Comparison of ENCODE assay signal across 1 cellular context in the genomic region with DNA sequence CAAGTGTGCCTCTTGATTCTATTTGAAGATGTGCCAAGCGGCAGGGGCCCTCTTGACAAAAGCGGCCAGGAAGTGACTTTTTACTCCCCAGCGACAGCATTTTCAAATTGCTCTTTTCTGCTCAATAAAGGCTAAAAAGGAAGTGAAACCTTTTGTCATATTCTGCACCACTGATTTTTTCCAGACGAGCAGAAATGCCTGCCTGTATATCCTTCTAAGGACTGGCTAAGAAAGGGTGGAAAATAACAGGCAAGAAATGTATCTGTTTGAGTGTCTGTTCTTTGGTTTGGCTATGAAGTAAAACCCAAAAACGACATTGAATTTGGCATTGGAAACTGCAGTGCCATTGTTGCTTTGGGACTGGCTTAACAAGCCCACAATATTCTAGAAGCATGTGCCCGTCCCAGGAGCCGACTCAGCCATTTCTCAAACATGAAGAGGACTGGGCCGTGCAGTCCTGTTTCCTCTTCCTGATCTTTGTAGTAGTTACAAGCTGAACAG.
TF ChIP-seq lines count a peak whose summit lies in the region.

No MANE protein-coding gene starts in this region.

TF ChIP-seq in GM12878, 131 proteins besides CTCF, POLR2A, EP300 and RAD21 (continued from another document):
- TF ChIP-seq NFYA (IDR thresholded peaks at IDR 0.05; ENCODE audit: borderline replicate concordance, low read depth, low read length) (no peak), SRF (IDR thresholded peaks at IDR 0.05; ENCODE audit: low read depth in 2 of 2, low read length in 2 of 2) (peak in 1 of 2 experiments; percentile 71; a peak in 1 of 4 replicates), SREBF2 (IDR thresholded peaks at IDR 0.05; ENCODE audit: low read length) (no peak), NBN (IDR thresholded peaks at IDR 0.05) (peak; percentile 73; the same call in 1 of the 2 replicates), FOXM1 (IDR thresholded peaks at IDR 0.05; ENCODE audit: low read depth, low read length) (peak; percentile 66), SREBF1 (IDR thresholded peaks at IDR 0.05; ENCODE audit: low read length) (no peak), RCOR1 (conservative IDR thresholded peaks at IDR 0.05; ENCODE audit: low read depth, low read length) (0 out of 2 replicates have a peak, but pooled peaks have one; percentile 33), SMARCA5 (IDR thresholded peaks at IDR 0.05) (no peak), ZSCAN29 (IDR thresholded peaks at IDR 0.05) (no peak), KLF5 (IDR thresholded peaks at IDR 0.05; ENCODE audit: partially characterized antibody) (no peak)
- TF ChIP-seq, protein P1, sequence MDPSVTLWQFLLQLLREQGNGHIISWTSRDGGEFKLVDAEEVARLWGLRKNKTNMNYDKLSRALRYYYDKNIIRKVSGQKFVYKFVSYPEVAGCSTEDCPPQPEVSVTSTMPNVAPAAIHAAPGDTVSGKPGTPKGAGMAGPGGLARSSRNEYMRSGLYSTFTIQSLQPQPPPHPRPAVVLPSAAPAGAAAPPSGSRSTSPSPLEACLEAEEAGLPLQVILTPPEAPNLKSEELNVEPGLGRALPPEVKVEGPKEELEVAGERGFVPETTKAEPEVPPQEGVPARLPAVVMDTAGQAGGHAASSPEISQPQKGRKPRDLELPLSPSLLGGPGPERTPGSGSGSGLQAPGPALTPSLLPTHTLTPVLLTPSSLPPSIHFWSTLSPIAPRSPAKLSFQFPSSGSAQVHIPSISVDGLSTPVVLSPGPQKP (IDR thresholded peaks at IDR 0.05; ENCODE audit: low read depth, low read length), result no peak
- TF ChIP-seq, protein P2, sequence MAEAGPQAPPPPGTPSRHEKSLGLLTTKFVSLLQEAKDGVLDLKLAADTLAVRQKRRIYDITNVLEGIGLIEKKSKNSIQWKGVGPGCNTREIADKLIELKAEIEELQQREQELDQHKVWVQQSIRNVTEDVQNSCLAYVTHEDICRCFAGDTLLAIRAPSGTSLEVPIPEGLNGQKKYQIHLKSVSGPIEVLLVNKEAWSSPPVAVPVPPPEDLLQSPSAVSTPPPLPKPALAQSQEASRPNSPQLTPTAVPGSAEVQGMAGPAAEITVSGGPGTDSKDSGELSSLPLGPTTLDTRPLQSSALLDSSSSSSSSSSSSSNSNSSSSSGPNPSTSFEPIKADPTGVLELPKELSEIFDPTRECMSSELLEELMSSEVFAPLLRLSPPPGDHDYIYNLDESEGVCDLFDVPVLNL (IDR thresholded peaks at IDR 0.05; ENCODE audit: low read depth, low read length), result no peak
TF ChIP-seq in GM12878: peak in this region for 36.
